ENCODE assay signal across 1 cellular context in genomic region chr4:68817386-68817785, GRCh38.
A peak's percentile ranks its signal among the peaks of the same experiment; 100 is the strongest.
TF ChIP-seq lines count a peak whose summit lies in the region.

No MANE protein-coding gene starts in this region.

TF ChIP-seq in HepG2, 621 proteins besides CTCF, POLR2A, EP300 and RAD21 (continued from another document and continues in another):
- TF ChIP-seq THRA (CRISPR knock-in tag; IDR thresholded peaks at IDR 0.05; ENCODE audit: borderline replicate concordance) = no peak
- TF ChIP-seq RXRB (CRISPR knock-in tag; IDR thresholded peaks at IDR 0.05; ENCODE audit: borderline replicate concordance) = 0 out of 2 replicates have a peak, but pooled peaks have one; percentile 41
- no peak for TF ChIP-seq ZFP1 (CRISPR knock-in tag; IDR thresholded peaks at IDR 0.05)
- no peak for TF ChIP-seq GATA4 (IDR thresholded peaks at IDR 0.05; ENCODE audit: borderline replicate concordance, low read depth)
- no peak for TF ChIP-seq CSRNP1 (CRISPR knock-in tag; IDR thresholded peaks at IDR 0.05)
- no peak for TF ChIP-seq PTBP1 (IDR thresholded peaks at IDR 0.05; ENCODE audit: low read depth, low read length, poor library complexity, severe bottlenecking)
- no peak for TF ChIP-seq GTF3A (CRISPR knock-in tag; conservative IDR thresholded peaks at IDR 0.05)
- TF ChIP-seq NR0B2 (CRISPR knock-in tag; IDR thresholded peaks at IDR 0.05) = no peak
- 0 out of 2 replicates have a peak, but pooled peaks have one; percentile 37 for TF ChIP-seq POLR2AphosphoS5 (IDR thresholded peaks at IDR 0.05; ENCODE audit: low read depth, low read length)
- no peak for TF ChIP-seq ZNF572 (CRISPR knock-in tag; IDR thresholded peaks at IDR 0.05)
- no peak for TF ChIP-seq ZNF253 (CRISPR knock-in tag; IDR thresholded peaks at IDR 0.05; ENCODE audit: borderline replicate concordance)
- no peak for TF ChIP-seq MEF2D (CRISPR knock-in tag; IDR thresholded peaks at IDR 0.05)
- TF ChIP-seq IRF2 (CRISPR knock-in tag; IDR thresholded peaks at IDR 0.05) = no peak
- no peak for TF ChIP-seq HOXA5 (CRISPR knock-in tag; IDR thresholded peaks at IDR 0.05)
- no peak for TF ChIP-seq ZSCAN22 (CRISPR knock-in tag; IDR thresholded peaks at IDR 0.05)
- TF ChIP-seq ZKSCAN5 (CRISPR knock-in tag; IDR thresholded peaks at IDR 0.05) = no peak
- no peak for TF ChIP-seq U2AF2 (IDR thresholded peaks at IDR 0.05; ENCODE audit: low read depth, low read length)
- no peak for TF ChIP-seq KLF9 (CRISPR knock-in tag; IDR thresholded peaks at IDR 0.05; ENCODE audit: low read depth)
- no peak for TF ChIP-seq SRSF1 (optimal IDR thresholded peaks at IDR 0.05; ENCODE audit: low read depth, low read length)
- TF ChIP-seq RARG (CRISPR knock-in tag; IDR thresholded peaks at IDR 0.05; ENCODE audit: low read depth) = no peak
- no peak for TF ChIP-seq PHF21A (CRISPR knock-in tag; IDR thresholded peaks at IDR 0.05)
- no peak for TF ChIP-seq HNF4A (CRISPR knock-in tag; IDR thresholded peaks at IDR 0.05)
- TF ChIP-seq ZNF468 (CRISPR knock-in tag; IDR thresholded peaks at IDR 0.05) = no peak
- no peak for TF ChIP-seq EED (CRISPR knock-in tag; IDR thresholded peaks at IDR 0.05)
- no peak for TF ChIP-seq PRMT3 (CRISPR knock-in tag; IDR thresholded peaks at IDR 0.05; ENCODE audit: borderline replicate concordance, low read depth)
- TF ChIP-seq LRRFIP1 (CRISPR knock-in tag; conservative IDR thresholded peaks at IDR 0.05) = no peak
- TF ChIP-seq PLSCR1 (CRISPR knock-in tag; IDR thresholded peaks at IDR 0.05; ENCODE audit: borderline replicate concordance) = no peak
- no peak for TF ChIP-seq KLF15 (CRISPR knock-in tag; IDR thresholded peaks at IDR 0.05; ENCODE audit: borderline replicate concordance)
- no peak for TF ChIP-seq ATF2 (CRISPR knock-in tag; IDR thresholded peaks at IDR 0.05)
- TF ChIP-seq KLF6 (CRISPR knock-in tag; IDR thresholded peaks at IDR 0.05) = no peak
- no peak for TF ChIP-seq FOXM1 (CRISPR knock-in tag; IDR thresholded peaks at IDR 0.05)
- TF ChIP-seq FOXK1 (CRISPR knock-in tag; IDR thresholded peaks at IDR 0.05; ENCODE audit: borderline replicate concordance, low read depth) = no peak
- no peak for TF ChIP-seq ZNF597 (CRISPR knock-in tag; IDR thresholded peaks at IDR 0.05)
- TF ChIP-seq ARNTL (CRISPR knock-in tag; IDR thresholded peaks at IDR 0.05) = no peak
- no peak for TF ChIP-seq HDAC1 (CRISPR knock-in tag; IDR thresholded peaks at IDR 0.05)
- no peak for TF ChIP-seq TCF7L2 (IDR thresholded peaks at IDR 0.05; ENCODE audit: low read depth, low read length)
- TF ChIP-seq ZNF850 (CRISPR knock-in tag; conservative IDR thresholded peaks at IDR 0.05) = no peak
- no peak for TF ChIP-seq ZNF83 (CRISPR knock-in tag; IDR thresholded peaks at IDR 0.05; ENCODE audit: borderline replicate concordance)
- no peak for TF ChIP-seq ZNF432 (CRISPR knock-in tag; IDR thresholded peaks at IDR 0.05; ENCODE audit: borderline replicate concordance)
- TF ChIP-seq RFX3 (CRISPR knock-in tag; IDR thresholded peaks at IDR 0.05) = peak; percentile 51
- no peak for TF ChIP-seq ATF7-NPFF (CRISPR knock-in tag; IDR thresholded peaks at IDR 0.05; ENCODE audit: low read depth)
- TF ChIP-seq KDM5A (IDR thresholded peaks at IDR 0.05; ENCODE audit: borderline replicate concordance, low read length) = no peak
- peak; percentile 67 for TF ChIP-seq RBFOX2 (IDR thresholded peaks at IDR 0.05; ENCODE audit: low read depth, low read length)
- no peak for TF ChIP-seq PPARG (CRISPR knock-in tag; conservative IDR thresholded peaks at IDR 0.05)
- peak; percentile 11; the same call in 1 of the 2 replicates for TF ChIP-seq TCF7 (IDR thresholded peaks at IDR 0.05; ENCODE audit: low read depth)
- TF ChIP-seq ZNF234 (CRISPR knock-in tag; conservative IDR thresholded peaks at IDR 0.05) = no peak
- peak; percentile 28; the same call in 1 of the 2 replicates for TF ChIP-seq RERE (CRISPR knock-in tag; IDR thresholded peaks at IDR 0.05; ENCODE audit: low read depth)
- no peak for TF ChIP-seq PAF1 (CRISPR knock-in tag; IDR thresholded peaks at IDR 0.05)
- TF ChIP-seq HCFC1 (IDR thresholded peaks at IDR 0.05; ENCODE audit: low read depth, low read length) = no peak
- no peak for TF ChIP-seq MYC (CRISPR knock-in tag; IDR thresholded peaks at IDR 0.05; ENCODE audit: borderline replicate concordance)
- TF ChIP-seq TARDBP (CRISPR knock-in tag; IDR thresholded peaks at IDR 0.05) = no peak
- no peak for TF ChIP-seq SRSF9 (IDR thresholded peaks at IDR 0.05; ENCODE audit: borderline replicate concordance, insufficient read depth, low read depth, low read length, poor library complexity, severe bottlenecking)
- TF ChIP-seq TERF1 (CRISPR knock-in tag; IDR thresholded peaks at IDR 0.05) = no peak
- no peak for TF ChIP-seq ZNF607 (CRISPR knock-in tag; IDR thresholded peaks at IDR 0.05; ENCODE audit: borderline replicate concordance)
- TF ChIP-seq ZFYVE20 (CRISPR knock-in tag; IDR thresholded peaks at IDR 0.05; ENCODE audit: borderline replicate concordance, low read depth) = no peak
- no peak for TF ChIP-seq THAP11 (CRISPR knock-in tag; IDR thresholded peaks at IDR 0.05)
- no peak for TF ChIP-seq PREB (CRISPR knock-in tag; IDR thresholded peaks at IDR 0.05)
